Comparison of ENCODE assay signal across 1 cellular context in the genomic region with DNA sequence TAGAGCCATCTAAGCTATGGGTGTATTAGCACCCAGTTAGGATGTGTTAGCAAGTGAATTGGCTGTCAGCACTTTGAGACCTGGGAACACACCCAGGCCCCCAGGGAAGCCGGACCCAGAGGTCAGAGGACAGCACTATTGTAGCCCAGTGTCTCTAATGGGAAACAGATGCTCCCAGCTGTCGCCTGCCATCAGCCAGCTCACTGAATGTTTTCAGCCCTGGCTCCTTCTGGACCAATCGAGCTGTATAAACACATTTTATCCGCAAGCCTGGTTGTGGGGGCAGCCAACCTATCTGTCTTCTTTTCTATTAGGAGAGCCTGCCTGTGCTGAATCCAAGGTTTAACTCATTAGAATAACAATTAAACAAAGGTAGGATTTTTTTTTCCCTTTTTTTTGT.
TF ChIP-seq lines count a peak whose summit lies in the region.

No MANE protein-coding gene starts in this region.

TF ChIP-seq in HepG2, 621 proteins besides CTCF, POLR2A, EP300 and RAD21:
- TF ChIP-seq ZFP90 (CRISPR knock-in tag; IDR thresholded peaks at IDR 0.05; ENCODE audit: borderline replicate concordance) (no peak), ZNF10 (CRISPR knock-in tag; IDR thresholded peaks at IDR 0.05; ENCODE audit: borderline replicate concordance, low read depth) (no peak), PTBP1 (IDR thresholded peaks at IDR 0.05; ENCODE audit: low read depth, low read length, poor library complexity, severe bottlenecking) (no peak), SIX1 (CRISPR knock-in tag; IDR thresholded peaks at IDR 0.05; ENCODE audit: borderline replicate concordance) (no peak), SMYD3 (CRISPR knock-in tag; IDR thresholded peaks at IDR 0.05) (no peak), TEAD3 (CRISPR knock-in tag; optimal IDR thresholded peaks at IDR 0.05; ENCODE audit: borderline replicate concordance) (no peak), MNT (IDR thresholded peaks at IDR 0.05) (no peak), ZNF317 (CRISPR knock-in tag; IDR thresholded peaks at IDR 0.05) (no peak), FOXJ3 (CRISPR knock-in tag; IDR thresholded peaks at IDR 0.05; ENCODE audit: borderline replicate concordance) (no peak), ZNF883 (CRISPR knock-in tag; IDR thresholded peaks at IDR 0.05; ENCODE audit: not compliant biosample characterization) (no peak), ZSCAN20 (CRISPR knock-in tag; IDR thresholded peaks at IDR 0.05; ENCODE audit: borderline replicate concordance) (no peak), ZNF7 (CRISPR knock-in tag; IDR thresholded peaks at IDR 0.05) (no peak)
- TF ChIP-seq, protein P1, sequence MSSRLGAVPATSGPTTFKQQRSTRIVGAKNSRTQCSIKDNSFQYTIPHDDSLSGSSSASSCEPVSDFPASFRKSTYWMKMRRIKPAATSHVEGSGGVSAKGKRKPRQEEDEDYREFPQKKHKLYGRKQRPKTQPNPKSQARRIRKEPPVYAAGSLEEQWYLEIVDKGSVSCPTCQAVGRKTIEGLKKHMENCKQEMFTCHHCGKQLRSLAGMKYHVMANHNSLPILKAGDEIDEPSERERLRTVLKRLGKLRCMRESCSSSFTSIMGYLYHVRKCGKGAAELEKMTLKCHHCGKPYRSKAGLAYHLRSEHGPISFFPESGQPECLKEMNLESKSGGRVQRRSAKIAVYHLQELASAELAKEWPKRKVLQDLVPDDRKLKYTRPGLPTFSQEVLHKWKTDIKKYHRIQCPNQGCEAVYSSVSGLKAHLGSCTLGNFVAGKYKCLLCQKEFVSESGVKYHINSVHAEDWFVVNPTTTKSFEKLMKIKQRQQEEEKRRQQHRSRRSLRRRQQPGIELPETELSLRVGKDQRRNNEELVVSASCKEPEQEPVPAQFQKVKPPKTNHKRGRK (CRISPR knock-in tag; IDR thresholded peaks at IDR 0.05): no peak
- TF ChIP-seq, protein P2, sequence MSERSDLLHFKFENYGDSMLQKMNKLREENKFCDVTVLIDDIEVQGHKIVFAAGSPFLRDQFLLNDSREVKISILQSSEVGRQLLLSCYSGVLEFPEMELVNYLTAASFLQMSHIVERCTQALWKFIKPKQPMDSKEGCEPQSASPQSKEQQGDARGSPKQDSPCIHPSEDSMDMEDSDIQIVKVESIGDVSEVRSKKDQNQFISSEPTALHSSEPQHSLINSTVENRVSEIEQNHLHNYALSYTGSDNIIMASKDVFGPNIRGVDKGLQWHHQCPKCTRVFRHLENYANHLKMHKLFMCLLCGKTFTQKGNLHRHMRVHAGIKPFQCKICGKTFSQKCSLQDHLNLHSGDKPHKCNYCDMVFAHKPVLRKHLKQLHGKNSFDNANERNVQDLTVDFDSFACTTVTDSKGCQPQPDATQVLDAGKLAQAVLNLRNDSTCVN (CRISPR knock-in tag; IDR thresholded peaks at IDR 0.05; ENCODE audit: borderline replicate concordance): no peak
